8 cellular contexts compared by ENCODE assay signal in the genomic region with DNA sequence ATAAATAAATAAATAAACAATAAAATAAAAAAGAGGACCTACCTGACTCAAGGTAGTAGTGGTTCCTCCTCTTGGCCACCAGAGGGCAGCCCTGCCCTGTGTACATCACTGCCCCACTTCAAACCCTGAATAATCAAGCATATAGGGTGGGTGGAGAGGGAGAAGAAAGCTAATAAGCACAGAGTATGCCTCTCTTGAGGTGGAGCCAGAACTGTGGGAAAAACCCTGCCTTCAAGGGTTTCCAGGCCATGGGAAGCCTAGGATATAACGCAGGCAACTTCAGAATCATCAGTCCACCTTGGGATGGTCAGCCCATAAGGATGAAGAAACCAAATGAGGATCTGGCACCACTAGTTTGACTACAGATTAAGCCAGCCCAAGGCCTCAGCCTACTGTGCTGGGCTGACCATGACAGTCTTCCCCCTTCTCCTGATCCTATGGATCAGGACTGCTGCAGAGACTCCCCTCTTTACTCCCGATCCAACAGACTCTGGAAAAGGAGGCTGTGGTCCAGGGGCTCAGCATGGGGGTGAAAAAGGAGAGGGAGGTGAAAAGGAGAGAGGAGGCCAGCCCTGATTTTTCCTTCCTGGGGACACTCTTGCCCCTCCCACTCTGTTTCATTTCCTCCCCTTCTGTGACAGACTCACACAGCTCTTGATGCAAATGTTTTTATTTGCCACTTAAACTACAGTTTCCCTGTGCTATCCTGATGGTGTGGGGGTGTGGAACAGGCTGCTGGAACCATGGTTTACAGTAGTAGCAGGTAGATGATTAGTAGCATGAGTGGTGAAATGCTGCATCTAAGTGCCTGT. TPM values are rescaled to one million over a fixed set of nuclear protein-coding genes. Genes with fewer than 3 reads are reported as not detected.
A peak's percentile ranks its signal among the peaks of the same experiment; 100 is the strongest.
DNase-seq lines count a peak whose midpoint lies in the region; ATAC-seq and TF ChIP-seq lines count a peak whose summit lies in the region.

No MANE protein-coding gene starts in this region.

- H3K4me3 Mint-ChIP-seq in osteocyte (ENCODE audit: unreplicated experiment): no peak overlapping the region

- peak; percentile 62 for ATAC-seq in HG03095 (IDR thresholded peaks at IDR 0.05; ENCODE audit: unreplicated experiment)
- ATAC-seq in GM19452 (IDR thresholded peaks at IDR 0.05; ENCODE audit: unreplicated experiment): no peak

- in situ Hi-C loops in ACHN (cut with HindIII; ENCODE audit: low pct_ligation_motif_present, low pct_unique_long_range_greater_than_20kb, low sequenced_read_pairs): no loop called here

- H3K36me3 Mint-ChIP-seq in osteocyte (ENCODE audit: unreplicated experiment): peaks cover 26% of the 10 kb centered on the region

- H3K27ac Mint-ChIP-seq in osteocyte (ENCODE audit: unreplicated experiment): no peak overlapping the region

- TF ChIP-seq CTCF in GM12873 (IDR thresholded peaks at IDR 0.05; ENCODE audit: insufficient read depth, low read depth, low read length, missing control alignments) (peak; percentile 84), osteocyte (IDR thresholded peaks at IDR 0.05) (peak; percentile 90)

- peak; percentile 55 for DNase-seq in ACHN
- peak; percentile 31 for DNase-seq in NOMO-1 treated with dmso at 0.1 percent for 144 hours (lab: John Stamatoyannopoulos, UW; ENCODE audit: unreplicated experiment)
- peak; percentile 63 for DNase-seq in activated T-cell treated with anti-CD3 and anti-CD28 coated beads, Interleukin-2, amount 50 U/mL, for 1 hour
- peak; percentile 42 for DNase-seq in fibroblast of gingiva (ENCODE audit: low read depth)
- no peak for DNase-seq in osteocyte (ENCODE audit: extremely low spot score, unreplicated experiment)

- H3K9me3 Mint-ChIP-seq in osteocyte (ENCODE audit: unreplicated experiment): no peaks in the 10 kb centered on the region

- peaks cover 2% of the 10 kb centered on the region for H3K4me1 Mint-ChIP-seq in osteocyte (ENCODE audit: unreplicated experiment)

- no peaks in the 10 kb centered on the region for H3K27me3 Mint-ChIP-seq in osteocyte (ENCODE audit: unreplicated experiment)

RNA-seq across cellular contexts. Expression of gene AVPI1, which starts 10.1 kb away (rescaled TPM):
- total RNA-seq in osteocyte: 4.5 and 5.7 TPM in 2 replicates

RNA-seq across cellular contexts. Expression of gene PI4K2A, which starts 36.5 kb away (rescaled TPM):
- 22.0 and 22.1 TPM in 2 replicates for total RNA-seq in osteocyte

RNA-seq across cellular contexts. Expression of gene MARVELD1, which starts 36.6 kb away (rescaled TPM):
- 107 and 111 TPM in 2 replicates for total RNA-seq in osteocyte

RNA-seq across cellular contexts. Expression of gene MORN4, which starts 43.7 kb away (rescaled TPM):
- 13.1 and 13.3 TPM in 2 replicates for total RNA-seq in osteocyte

RNA-seq across cellular contexts. Expression of gene ZFYVE27, which starts 60.0 kb away (rescaled TPM):
- total RNA-seq in osteocyte: 22.5 and 27.0 TPM in 2 replicates
